Comparison of ENCODE assay signal across 8 cellular contexts in genomic region chr6:27837636-27838512, GRCh38.
A peak's percentile ranks its signal among the peaks of the same experiment; 100 is the strongest.
DNase-seq lines count a peak whose midpoint lies in the region; ATAC-seq, FAIRE-seq and TF ChIP-seq lines count a peak whose summit lies in the region.

No MANE protein-coding gene starts in this region.

- no peaks in the 10 kb centered on the region for H4K20me1 ChIP-seq in GM23338 (replicated peaks; ENCODE audit: insufficient read depth)

- no peaks in the 10 kb centered on the region for H3K27me3 ChIP-seq in GM23338 (ENCODE audit: insufficient read depth)

- peak; percentile 89 for FAIRE-seq in RCC 7860 (lab: Jason Lieb, UNC)

- H3K79me2 ChIP-seq in GM23338 (replicated peaks; ENCODE audit: insufficient read depth): peaks cover 22% of the 10 kb centered on the region

- no peak overlapping the region for H3K4me3 Mint-ChIP-seq in GM23338
- H3K4me3 Mint-ChIP-seq in natural killer cell: no peak overlapping the region

- DNase-seq in ELR (ENCODE audit: low read depth) (peak; percentile 100), GM23338 (ENCODE audit: low spot score) (peak; percentile 99), Kasumi-1 (lab: John Stamatoyannopoulos, UW) (peak; percentile 97 to 98), RCC 7860 (ENCODE audit: low spot score) (peak; percentile 97), fibroblast of pulmonary artery (ENCODE audit: low read depth) (peak; percentile 100), natural killer cell (peak; percentile 78), superior temporal gyrus (ENCODE audit: extremely low spot score) (peak; percentile 98)
- DNase-seq in activated T-helper 9 cell treated with anti-CD3 and anti-CD28 coated beads, Interleukin-2, amount 50 U/mL, for 16 hours (ENCODE audit: low read depth): peak; percentile 58

- H3K9me3 Mint-ChIP-seq in GM23338: no peaks in the 10 kb centered on the region; the same call in 2 of the 3 replicates
- H3K9me3 Mint-ChIP-seq in natural killer cell: no peaks in the 10 kb centered on the region

- H3K4me2 ChIP-seq in GM23338: peak overlapping the region; percentile 88

- no peaks in the 10 kb centered on the region for H3K9me2 ChIP-seq in GM23338 (ENCODE audit: insufficient read depth)

- no peak overlapping the region for H2AFZ ChIP-seq in GM23338

- no peaks in the 10 kb centered on the region for H3K36me3 ChIP-seq in GM23338 (ENCODE audit: insufficient read depth)

- no peaks in the 10 kb centered on the region; the same call in 1 of the 2 replicates for H3F3A ChIP-seq in GM23338 (replicated peaks; ENCODE audit: low read depth)

- peaks cover 15% of the 10 kb centered on the region for H3K4me1 ChIP-seq in GM23338 (ENCODE audit: insufficient read depth)

- H3K27me3 Mint-ChIP-seq in GM23338 (ENCODE audit: insufficient read depth, low read depth, poor library complexity) (peaks cover 11% of the 10 kb centered on the region), natural killer cell (ENCODE audit: low read depth in 2 of 2) (no peaks in the 10 kb centered on the region)

- peaks cover 9% of the 10 kb centered on the region; the same call in 2 of the 3 replicates for H3K36me3 Mint-ChIP-seq in GM23338 (ENCODE audit: low read depth)
- no peaks in the 10 kb centered on the region for H3K36me3 Mint-ChIP-seq in natural killer cell

- TF ChIP-seq CTCF in GM23338 (conservative IDR thresholded peaks at IDR 0.05; ENCODE audit: low read depth in 2 of 2): no peak
- TF ChIP-seq CTCF in fibroblast of pulmonary artery (IDR thresholded peaks at IDR 0.05; ENCODE audit: low read length, missing control alignments): no peak
- TF ChIP-seq CTCF in natural killer cell (IDR thresholded peaks at IDR 0.05): no peak

- H3K4me1 Mint-ChIP-seq in GM23338: peaks cover 28% of the 10 kb centered on the region
- peaks cover 6 to 7% of the 10 kb centered on the region in 2 donors for H3K4me1 Mint-ChIP-seq in natural killer cell

- intact Hi-C loops in natural killer cell (cut with micrococcal nuclease): loop anchor here (1.0 to 10.0 kb wide), 12 partner anchors 13 to 1813 kb away; partner anchors contain the start of gene ZSCAN31

- ATAC-seq in GM23338 (peak; percentile 76), natural killer cell (peak; percentile 66 to 86 (median 79))

- H3K4me3 ChIP-seq in GM23338 (peak overlapping the region; percentile 77), fibroblast of pulmonary artery (replicated peaks; ENCODE audit: low read depth, low read length) (peak overlapping the region; percentile 67)

- no peak overlapping the region for H3K27ac Mint-ChIP-seq in GM23338
- no peak overlapping the region for H3K27ac Mint-ChIP-seq in natural killer cell

- H3K27ac ChIP-seq in GM23338 (ENCODE audit: low read depth): peak overlapping the region; percentile 100

TF ChIP-seq in GM23338, 12 proteins besides CTCF, POLR2A, EP300 and RAD21:
- TF ChIP-seq CREB1 (CRISPR knock-in tag; IDR thresholded peaks at IDR 0.05; ENCODE audit: low read depth): peak; percentile 96
- TF ChIP-seq ZNF331 (CRISPR knock-in tag; IDR thresholded peaks at IDR 0.05; ENCODE audit: low read depth): no peak
- peak; percentile 81 for TF ChIP-seq POLR2AphosphoS5 (IDR thresholded peaks at IDR 0.05; ENCODE audit: low read depth)
- TF ChIP-seq ZNF114 (CRISPR knock-in tag; IDR thresholded peaks at IDR 0.05): peak; percentile 54; the same call in 1 of the 2 replicates

Comparison
In these comparisons a context has a peak if more than half of its experiments do, and no peak if none do; other contexts are left out.
1. Peak in every context shown above with its lines: DNase-seq, ATAC-seq, H3K4me3 ChIP-seq and H3K27ac ChIP-seq.